In the genomic region with DNA sequence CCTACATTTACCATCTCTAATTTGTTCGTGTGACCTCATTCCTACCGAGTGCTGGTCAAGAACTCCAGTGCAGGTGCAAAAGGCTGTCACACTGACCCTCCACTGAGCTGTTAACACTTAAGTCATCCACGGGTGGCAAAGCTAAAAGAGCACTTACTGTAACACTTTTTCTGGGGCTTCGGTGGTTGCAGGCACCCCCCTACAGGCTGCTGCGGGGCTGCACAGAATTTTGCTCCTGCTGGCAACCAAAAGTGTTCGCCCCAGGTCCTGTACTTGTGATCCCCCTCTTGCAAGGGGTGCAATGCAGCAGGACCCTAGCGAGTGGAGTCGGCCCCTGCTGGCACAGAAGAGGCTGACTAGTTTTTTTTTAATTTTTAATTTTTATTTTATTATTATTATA, we compare ENCODE assay signal across 1 cellular context.
TF ChIP-seq lines count a peak whose summit lies in the region.

No MANE protein-coding gene starts in this region.

TF ChIP-seq in H1, 55 proteins besides CTCF, POLR2A, EP300 and RAD21:
- TF ChIP-seq RNF2 (IDR thresholded peaks at IDR 0.05; ENCODE audit: borderline replicate concordance, low read depth, low read length, missing control alignments, poor library complexity, severe bottlenecking): no peak
- no peak for TF ChIP-seq NRF1 (IDR thresholded peaks at IDR 0.05; ENCODE audit: low read depth, low read length)
- TF ChIP-seq USF2 (IDR thresholded peaks at IDR 0.05; ENCODE audit: low read length): no peak
